In genomic region chr6:16128759-16129622, GRCh38 we compare ENCODE assay signal across 8 cellular contexts. TPM values are rescaled to one million over a fixed set of nuclear protein-coding genes. Genes with fewer than 3 reads are reported as not detected.
A peak's percentile ranks its signal among the peaks of the same experiment; 100 is the strongest.
DNase-seq lines count a peak whose midpoint lies in the region; ATAC-seq, FAIRE-seq and TF ChIP-seq lines count a peak whose summit lies in the region.

Gene MYLIP (plus strand): TSS chr6:16129086. CDS start chr6:16129323, 237 bp downstream.

- H3K4me1 ChIP-seq in astrocyte (ENCODE audit: insufficient read depth, low read length) (peaks cover 19% of the 10 kb centered on the region), rectal smooth muscle tissue (ENCODE audit: control insufficient read depth, insufficient read depth, low read length) (peaks cover 20% of the 10 kb centered on the region), vagina (peaks cover 29% of the 10 kb centered on the region)

- TF ChIP-seq CTCF in astrocyte (IDR thresholded peaks at IDR 0.05; ENCODE audit: insufficient read depth, low read depth, low read length) = no peak
- peak; percentile 20 to 74 (median 58) for TF ChIP-seq CTCF in vagina (IDR thresholded peaks at IDR 0.05)

- H3K36me3 Mint-ChIP-seq in T-helper 2 cell treated with Interferon-gamma antibody and Interleukin-4, amounts not matched to agents 5 μg/mL and 100 μg/mL, for 36 hours (ENCODE audit: low read depth) = peaks cover 36% of the 10 kb centered on the region
- no peaks in the 10 kb centered on the region for H3K36me3 Mint-ChIP-seq in astrocyte (ENCODE audit: low read depth, unreplicated experiment)

- H3K36me3 ChIP-seq in astrocyte (ENCODE audit: insufficient read depth, low read length) (no peaks in the 10 kb centered on the region), rectal smooth muscle tissue (ENCODE audit: control insufficient read depth, insufficient read depth, low read length) (no peaks in the 10 kb centered on the region), vagina (no peaks in the 10 kb centered on the region)

- TF ChIP-seq POLR2A in vagina (IDR thresholded peaks at IDR 0.05) = peak; percentile 86 to 100

- H3K27ac ChIP-seq in astrocyte (ENCODE audit: low read depth, low read length) (peak within 1 kb of the TSS; percentile 24), rectal smooth muscle tissue (ENCODE audit: low read depth, low read length) (peak within 1 kb of the TSS; percentile 91), vagina (peak within 1 kb of the TSS; percentile 99)

- peaks cover 34% of the 10 kb centered on the region for H3K4me1 Mint-ChIP-seq in T-helper 2 cell treated with Interferon-gamma antibody and Interleukin-4, amounts not matched to agents 5 μg/mL and 100 μg/mL, for 36 hours (ENCODE audit: low read depth)
- peaks cover 11% of the 10 kb centered on the region for H3K4me1 Mint-ChIP-seq in astrocyte (ENCODE audit: low read depth, unreplicated experiment)

- FAIRE-seq in astrocyte (lab: Jason Lieb, UNC) = no peak

- H3K9me3 Mint-ChIP-seq in T-helper 2 cell treated with Interferon-gamma antibody and Interleukin-4, amounts not matched to agents 5 μg/mL and 100 μg/mL, for 36 hours = no peaks in the 10 kb centered on the region
- no peaks in the 10 kb centered on the region for H3K9me3 Mint-ChIP-seq in astrocyte (ENCODE audit: unreplicated experiment)

- H3K27me3 ChIP-seq in astrocyte (ENCODE audit: insufficient read depth, low read length) = peaks cover 21% of the 10 kb centered on the region
- no peaks in the 10 kb centered on the region for H3K27me3 ChIP-seq in rectal smooth muscle tissue (ENCODE audit: control insufficient read depth, insufficient read depth, low read length)
- no peaks in the 10 kb centered on the region for H3K27me3 ChIP-seq in vagina

- H3K9me3 ChIP-seq in astrocyte (ENCODE audit: insufficient read depth, low read depth, low read length) (no peaks in the 10 kb centered on the region), vagina (no peaks in the 10 kb centered on the region)

- no peaks in the 10 kb centered on the region for H3K79me2 ChIP-seq in astrocyte (ENCODE audit: insufficient read depth, low read length)

- peak within 1 kb of the TSS; percentile 62 for H3K4me3 ChIP-seq in astrocyte (ENCODE audit: insufficient read depth, low read depth, low read length)
- H3K4me3 ChIP-seq in rectal smooth muscle tissue (ENCODE audit: low read length) = peak within 1 kb of the TSS; percentile 97
- H3K4me3 ChIP-seq in vagina = peak within 1 kb of the TSS; percentile 98 to 99

- peak; percentile 44 for ATAC-seq in GM18508 (IDR thresholded peaks at IDR 0.05; ENCODE audit: insufficient read depth, unreplicated experiment)
- ATAC-seq in HG02981 (IDR thresholded peaks at IDR 0.05; ENCODE audit: unreplicated experiment) = peak; percentile 76

- peak within 1 kb of the TSS; percentile 91 for H3K4me3 Mint-ChIP-seq in T-helper 2 cell treated with Interferon-gamma antibody and Interleukin-4, amounts not matched to agents 5 μg/mL and 100 μg/mL, for 36 hours
- peak within 1 kb of the TSS; percentile 100 for H3K4me3 Mint-ChIP-seq in astrocyte (ENCODE audit: unreplicated experiment)

- peak within 1 kb of the TSS; percentile 93 for H3K27ac Mint-ChIP-seq in T-helper 2 cell treated with Interferon-gamma antibody and Interleukin-4, amounts not matched to agents 5 μg/mL and 100 μg/mL, for 36 hours
- peak within 1 kb of the TSS; percentile 93 for H3K27ac Mint-ChIP-seq in astrocyte (ENCODE audit: unreplicated experiment)

- H3K9ac ChIP-seq in astrocyte (ENCODE audit: low read length) (peak within 1 kb of the TSS; percentile 85), rectal smooth muscle tissue (ENCODE audit: low read length) (peak within 1 kb of the TSS; percentile 74)

- peak within 1 kb of the TSS; percentile 85 for H3K4me2 ChIP-seq in astrocyte (ENCODE audit: low read length)

- no peaks in the 10 kb centered on the region for H4K20me1 ChIP-seq in astrocyte (ENCODE audit: insufficient read depth, low read length)

- intact Hi-C loops in vagina (cut with DNase I) = loop anchor here (10.0 kb wide), 1 partner anchor 434 kb away; no protein-coding TSS in a partner anchor

- H2AFZ ChIP-seq in astrocyte (ENCODE audit: low read depth, low read length) = peak within 1 kb of the TSS; percentile 90

- peak; percentile 99 for DNase-seq in NCI-H2029 (lab: John Stamatoyannopoulos, UW)
- DNase-seq in T-helper 2 cell treated with Interferon-gamma antibody and Interleukin-4, amounts not matched to agents 5 μg/mL and 100 μg/mL, for 36 hours (ENCODE audit: low spot score) = peak; percentile 94
- peak; percentile 70 for DNase-seq in astrocyte (ENCODE audit: low read depth)
- peak; percentile 97 for DNase-seq in hepatic stellate cell (ENCODE audit: low spot score)
- DNase-seq in vagina (ENCODE audit: extremely low spot score in 2 of 2) = peak in 1 of 2 donors; percentile 97

- H3K27me3 Mint-ChIP-seq in T-helper 2 cell treated with Interferon-gamma antibody and Interleukin-4, amounts not matched to agents 5 μg/mL and 100 μg/mL, for 36 hours (ENCODE audit: low read depth) = peaks cover 9% of the 10 kb centered on the region
- H3K27me3 Mint-ChIP-seq in astrocyte (ENCODE audit: low read depth, unreplicated experiment) = peaks cover 3% of the 10 kb centered on the region

RNA-seq across cellular contexts. Expression of gene MYLIP, which starts in this region (rescaled TPM):
- total RNA-seq in astrocyte (12.5 and 12.9 TPM in 2 replicates), vagina (30.7 TPM)

Comparison
In these comparisons a context has a peak if more than half of its experiments do, and no peak if none do; other contexts are left out.
1. H3K27ac ChIP-seq: peak in every context shown above with its lines; median percentile 99 in vagina; 91 in rectal smooth muscle tissue; 24 in astrocyte.